In genomic region chr11:115999437-115999836, GRCh38 we compare ENCODE assay signal across 25 cellular contexts.
"Had no signal": no experiment of that assay in that cellular context is flagged by ENCODE, and none has a peak within 500 bp of the region (broad histone marks: within the 10 kb centered on the region; RNA-seq: fewer than 3 reads in every experiment).

No MANE protein-coding gene starts in this region.

- H3K9me3 ChIP-seq: gastroesophageal sphincter, mucosa of descending colon had no signal

- H3K27me3 ChIP-seq: gastroesophageal sphincter, heart left ventricle had no signal

- H3K79me2 ChIP-seq: hepatocyte had no signal

- H3K9me3 Mint-ChIP-seq: effector memory CD8-positive, alpha-beta T cell had no signal

- H3K4me1 Mint-ChIP-seq: immature natural killer cell, mesothelial cell of epicardium, naive B cell had no signal

- H3K4me3 ChIP-seq: coronary artery, dorsolateral prefrontal cortex, gastroesophageal sphincter, heart left ventricle, hepatocyte, mucosa of descending colon had no signal

- H3K36me3 ChIP-seq: gastroesophageal sphincter, heart left ventricle had no signal

- H3K36me3 Mint-ChIP-seq: immature natural killer cell, mesothelial cell of epicardium, naive B cell had no signal

- H3K27ac Mint-ChIP-seq: effector memory CD8-positive, alpha-beta T cell; endodermal cell; immature natural killer cell; mesothelial cell of epicardium; naive B cell had no signal

- H3K27ac ChIP-seq: coronary artery, dorsolateral prefrontal cortex, epithelial cell of prostate, foreskin keratinocyte, gastroesophageal sphincter, heart left ventricle, hepatocyte had no signal

- H3K4me1 ChIP-seq: gastroesophageal sphincter had no signal

- ATAC-seq: effector memory CD8-positive, alpha-beta T cell; esophagus mucosa; gastroesophageal sphincter; heart left ventricle; left colon; left lobe of liver; left ventricle myocardium superior; mucosa of descending colon had no signal

- H2AFZ ChIP-seq: hepatocyte had no signal

- DNase-seq: dermis blood vessel endothelial cell; dorsolateral prefrontal cortex; effector CD8-positive, alpha-beta T cell; effector memory CD8-positive, alpha-beta T cell; endodermal cell; erythroblast; foreskin keratinocyte; heart left ventricle; hypothalamus; immature natural killer cell; islet precursor cell; kidney; kidney glomerular epithelial cell; left colon; left ventricle myocardium superior; mesenchymal stem cell; mucosa of descending colon; naive B cell had no signal

- H3K4me3 Mint-ChIP-seq: effector memory CD8-positive, alpha-beta T cell; endodermal cell; immature natural killer cell; mesothelial cell of epicardium; naive B cell had no signal

- H3K4me2 ChIP-seq: hepatocyte had no signal
